In the genomic region with DNA sequence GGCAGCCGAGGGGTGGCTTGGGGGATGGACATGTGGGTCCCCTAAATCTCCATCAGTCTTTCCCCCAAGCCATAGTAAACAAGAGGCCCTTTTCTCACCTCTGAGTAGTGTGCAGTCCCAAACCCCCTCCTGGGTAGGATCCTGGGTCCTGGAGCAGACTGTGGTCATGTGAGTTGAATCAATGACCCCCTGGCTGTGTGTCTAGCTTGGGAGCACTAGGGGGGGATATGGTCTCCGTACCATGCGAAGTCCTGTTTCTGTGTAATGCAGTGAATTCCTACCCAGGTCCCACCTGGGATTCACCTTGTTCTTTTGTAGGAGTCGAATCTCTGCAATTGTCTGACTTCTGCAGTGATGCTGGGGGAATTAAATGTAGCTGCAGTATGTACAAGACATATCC, we compare ENCODE assay signal across 2 cellular contexts.
TF ChIP-seq lines count a peak whose summit lies in the region.

No MANE protein-coding gene starts in this region.

TF ChIP-seq in GM23338, 12 proteins besides CTCF, POLR2A, EP300 and RAD21 (continued from another document):
- no peak for TF ChIP-seq ZNF331 (CRISPR knock-in tag; IDR thresholded peaks at IDR 0.05; ENCODE audit: low read depth)
- no peak for TF ChIP-seq POLR2AphosphoS5 (IDR thresholded peaks at IDR 0.05; ENCODE audit: low read depth)
- TF ChIP-seq ZNF114 (CRISPR knock-in tag; IDR thresholded peaks at IDR 0.05) = no peak
- TF ChIP-seq EZH2 (IDR thresholded peaks at IDR 0.05; ENCODE audit: low read depth, unreplicated experiment) = no peak
- TF ChIP-seq, protein P1, sequence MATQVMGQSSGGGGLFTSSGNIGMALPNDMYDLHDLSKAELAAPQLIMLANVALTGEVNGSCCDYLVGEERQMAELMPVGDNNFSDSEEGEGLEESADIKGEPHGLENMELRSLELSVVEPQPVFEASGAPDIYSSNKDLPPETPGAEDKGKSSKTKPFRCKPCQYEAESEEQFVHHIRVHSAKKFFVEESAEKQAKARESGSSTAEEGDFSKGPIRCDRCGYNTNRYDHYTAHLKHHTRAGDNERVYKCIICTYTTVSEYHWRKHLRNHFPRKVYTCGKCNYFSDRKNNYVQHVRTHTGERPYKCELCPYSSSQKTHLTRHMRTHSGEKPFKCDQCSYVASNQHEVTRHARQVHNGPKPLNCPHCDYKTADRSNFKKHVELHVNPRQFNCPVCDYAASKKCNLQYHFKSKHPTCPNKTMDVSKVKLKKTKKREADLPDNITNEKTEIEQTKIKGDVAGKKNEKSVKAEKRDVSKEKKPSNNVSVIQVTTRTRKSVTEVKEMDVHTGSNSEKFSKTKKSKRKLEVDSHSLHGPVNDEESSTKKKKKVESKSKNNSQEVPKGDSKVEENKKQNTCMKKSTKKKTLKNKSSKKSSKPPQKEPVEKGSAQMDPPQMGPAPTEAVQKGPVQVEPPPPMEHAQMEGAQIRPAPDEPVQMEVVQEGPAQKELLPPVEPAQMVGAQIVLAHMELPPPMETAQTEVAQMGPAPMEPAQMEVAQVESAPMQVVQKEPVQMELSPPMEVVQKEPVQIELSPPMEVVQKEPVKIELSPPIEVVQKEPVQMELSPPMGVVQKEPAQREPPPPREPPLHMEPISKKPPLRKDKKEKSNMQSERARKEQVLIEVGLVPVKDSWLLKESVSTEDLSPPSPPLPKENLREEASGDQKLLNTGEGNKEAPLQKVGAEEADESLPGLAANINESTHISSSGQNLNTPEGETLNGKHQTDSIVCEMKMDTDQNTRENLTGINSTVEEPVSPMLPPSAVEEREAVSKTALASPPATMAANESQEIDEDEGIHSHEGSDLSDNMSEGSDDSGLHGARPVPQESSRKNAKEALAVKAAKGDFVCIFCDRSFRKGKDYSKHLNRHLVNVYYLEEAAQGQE (IDR thresholded peaks at IDR 0.05; ENCODE audit: unreplicated experiment) = no peak
- no peak for TF ChIP-seq JUNB (IDR thresholded peaks at IDR 0.05; ENCODE audit: unreplicated experiment)
- no peak for TF ChIP-seq EZH2phosphoT487 (IDR thresholded peaks at IDR 0.05; ENCODE audit: unreplicated experiment)

TF ChIP-seq in WTC11, 78 proteins besides CTCF, POLR2A, EP300 and RAD21 (continued from another document):
- TF ChIP-seq FOXP4 (CRISPR knock-in tag; IDR thresholded peaks at IDR 0.05) (no peak), NR2C2 (CRISPR knock-in tag; IDR thresholded peaks at IDR 0.05) (no peak), ZNF416 (CRISPR knock-in tag; IDR thresholded peaks at IDR 0.05) (no peak), TEAD1 (CRISPR knock-in tag; IDR thresholded peaks at IDR 0.05) (no peak), SP1 (CRISPR knock-in tag; conservative IDR thresholded peaks at IDR 0.05) (no peak), AR (CRISPR knock-in tag; IDR thresholded peaks at IDR 0.05) (no peak), MXD4 (CRISPR knock-in tag; IDR thresholded peaks at IDR 0.05; ENCODE audit: borderline replicate concordance) (no peak), ZNF138 (CRISPR knock-in tag; conservative IDR thresholded peaks at IDR 0.05) (no peak), ZNF232 (CRISPR knock-in tag; IDR thresholded peaks at IDR 0.05) (no peak), TEAD4 (CRISPR knock-in tag; IDR thresholded peaks at IDR 0.05) (no peak)
- TF ChIP-seq, protein P2, sequence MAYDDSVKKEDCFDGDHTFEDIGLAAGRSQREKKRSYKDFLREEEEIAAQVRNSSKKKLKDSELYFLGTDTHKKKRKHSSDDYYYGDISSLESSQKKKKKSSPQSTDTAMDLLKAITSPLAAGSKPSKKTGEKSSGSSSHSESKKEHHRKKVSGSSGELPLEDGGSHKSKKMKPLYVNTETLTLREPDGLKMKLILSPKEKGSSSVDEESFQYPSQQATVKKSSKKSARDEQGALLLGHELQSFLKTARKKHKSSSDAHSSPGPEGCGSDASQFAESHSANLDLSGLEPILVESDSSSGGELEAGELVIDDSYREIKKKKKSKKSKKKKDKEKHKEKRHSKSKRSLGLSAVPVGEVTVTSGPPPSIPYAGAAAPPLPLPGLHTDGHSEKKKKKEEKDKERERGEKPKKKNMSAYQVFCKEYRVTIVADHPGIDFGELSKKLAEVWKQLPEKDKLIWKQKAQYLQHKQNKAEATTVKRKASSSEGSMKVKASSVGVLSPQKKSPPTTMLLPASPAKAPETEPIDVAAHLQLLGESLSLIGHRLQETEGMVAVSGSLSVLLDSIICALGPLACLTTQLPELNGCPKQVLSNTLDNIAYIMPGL (CRISPR knock-in tag; IDR thresholded peaks at IDR 0.05) = no peak
- TF ChIP-seq, protein P3, sequence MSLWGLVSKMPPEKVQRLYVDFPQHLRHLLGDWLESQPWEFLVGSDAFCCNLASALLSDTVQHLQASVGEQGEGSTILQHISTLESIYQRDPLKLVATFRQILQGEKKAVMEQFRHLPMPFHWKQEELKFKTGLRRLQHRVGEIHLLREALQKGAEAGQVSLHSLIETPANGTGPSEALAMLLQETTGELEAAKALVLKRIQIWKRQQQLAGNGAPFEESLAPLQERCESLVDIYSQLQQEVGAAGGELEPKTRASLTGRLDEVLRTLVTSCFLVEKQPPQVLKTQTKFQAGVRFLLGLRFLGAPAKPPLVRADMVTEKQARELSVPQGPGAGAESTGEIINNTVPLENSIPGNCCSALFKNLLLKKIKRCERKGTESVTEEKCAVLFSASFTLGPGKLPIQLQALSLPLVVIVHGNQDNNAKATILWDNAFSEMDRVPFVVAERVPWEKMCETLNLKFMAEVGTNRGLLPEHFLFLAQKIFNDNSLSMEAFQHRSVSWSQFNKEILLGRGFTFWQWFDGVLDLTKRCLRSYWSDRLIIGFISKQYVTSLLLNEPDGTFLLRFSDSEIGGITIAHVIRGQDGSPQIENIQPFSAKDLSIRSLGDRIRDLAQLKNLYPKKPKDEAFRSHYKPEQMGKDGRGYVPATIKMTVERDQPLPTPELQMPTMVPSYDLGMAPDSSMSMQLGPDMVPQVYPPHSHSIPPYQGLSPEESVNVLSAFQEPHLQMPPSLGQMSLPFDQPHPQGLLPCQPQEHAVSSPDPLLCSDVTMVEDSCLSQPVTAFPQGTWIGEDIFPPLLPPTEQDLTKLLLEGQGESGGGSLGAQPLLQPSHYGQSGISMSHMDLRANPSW (CRISPR knock-in tag; conservative IDR thresholded peaks at IDR 0.05; ENCODE audit: low read depth) = no peak
- TF ChIP-seq, protein P4, sequence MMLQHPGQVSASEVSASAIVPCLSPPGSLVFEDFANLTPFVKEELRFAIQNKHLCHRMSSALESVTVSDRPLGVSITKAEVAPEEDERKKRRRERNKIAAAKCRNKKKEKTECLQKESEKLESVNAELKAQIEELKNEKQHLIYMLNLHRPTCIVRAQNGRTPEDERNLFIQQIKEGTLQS (CRISPR knock-in tag; conservative IDR thresholded peaks at IDR 0.05) = no peak
- TF ChIP-seq, protein P5, sequence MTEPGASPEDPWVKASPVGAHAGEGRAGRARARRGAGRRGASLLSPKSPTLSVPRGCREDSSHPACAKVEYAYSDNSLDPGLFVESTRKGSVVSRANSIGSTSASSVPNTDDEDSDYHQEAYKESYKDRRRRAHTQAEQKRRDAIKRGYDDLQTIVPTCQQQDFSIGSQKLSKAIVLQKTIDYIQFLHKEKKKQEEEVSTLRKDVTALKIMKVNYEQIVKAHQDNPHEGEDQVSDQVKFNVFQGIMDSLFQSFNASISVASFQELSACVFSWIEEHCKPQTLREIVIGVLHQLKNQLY (CRISPR knock-in tag; IDR thresholded peaks at IDR 0.05) = no peak
- TF ChIP-seq, protein P6, sequence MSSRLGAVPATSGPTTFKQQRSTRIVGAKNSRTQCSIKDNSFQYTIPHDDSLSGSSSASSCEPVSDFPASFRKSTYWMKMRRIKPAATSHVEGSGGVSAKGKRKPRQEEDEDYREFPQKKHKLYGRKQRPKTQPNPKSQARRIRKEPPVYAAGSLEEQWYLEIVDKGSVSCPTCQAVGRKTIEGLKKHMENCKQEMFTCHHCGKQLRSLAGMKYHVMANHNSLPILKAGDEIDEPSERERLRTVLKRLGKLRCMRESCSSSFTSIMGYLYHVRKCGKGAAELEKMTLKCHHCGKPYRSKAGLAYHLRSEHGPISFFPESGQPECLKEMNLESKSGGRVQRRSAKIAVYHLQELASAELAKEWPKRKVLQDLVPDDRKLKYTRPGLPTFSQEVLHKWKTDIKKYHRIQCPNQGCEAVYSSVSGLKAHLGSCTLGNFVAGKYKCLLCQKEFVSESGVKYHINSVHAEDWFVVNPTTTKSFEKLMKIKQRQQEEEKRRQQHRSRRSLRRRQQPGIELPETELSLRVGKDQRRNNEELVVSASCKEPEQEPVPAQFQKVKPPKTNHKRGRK (CRISPR knock-in tag; IDR thresholded peaks at IDR 0.05; ENCODE audit: borderline replicate concordance) = no peak
